Comparison of ENCODE assay signal across 19 cellular contexts in genomic region chr14:70116278-70116677, GRCh38.
DNase-seq lines count a peak whose midpoint lies in the region; ATAC-seq, FAIRE-seq and TF ChIP-seq lines count a peak whose summit lies in the region.
"Had no signal": no experiment of that assay in that cellular context is flagged by ENCODE, and none has a peak within 500 bp of the region (broad histone marks: within the 10 kb centered on the region; RNA-seq: fewer than 3 reads in every experiment).

No MANE protein-coding gene starts in this region.

- H3K27me3 ChIP-seq in H1 (replicated peaks in 1 of 4; ENCODE audit: control insufficient read depth in 3 of 4, extremely low read depth in 1 of 4, insufficient read depth in 3 of 4, low read length in 3 of 4) (peaks cover 0 to 2% (median 0%) of the 10 kb centered on the region in 4 experiments; a peak in 3 of 7 replicates), psoas muscle (ENCODE audit: insufficient read depth in 3 of 3, low read length in 2 of 3) (no peaks in the 10 kb centered on the region)

- no peaks in the 10 kb centered on the region for H3K23me2 ChIP-seq in H1 (ENCODE audit: low read depth, low read length)

- H3K4me1 Mint-ChIP-seq in stimulated activated naive CD8-positive, alpha-beta T cell treated with anti-CD3 and anti-CD28 coated beads, Interleukin-15, amount 100 ng/mL, for 72 hours, result no peaks in the 10 kb centered on the region
- H3K4me1 Mint-ChIP-seq: CD4-positive, alpha-beta memory T cell had no signal

- no peak overlapping the region for H3K9ac ChIP-seq in H1 (replicated peaks in 1 of 4; ENCODE audit: extremely low read depth in 1 of 4, low read depth in 3 of 4, low read length in 3 of 4)

- H2AK5ac ChIP-seq in H1 (ENCODE audit: low read depth, low read length), result no peak overlapping the region

- POLR2A ChIA-PET in H1 (lab: Charles Lee; ENCODE audit: partially characterized antibody), result interaction anchor here (0.5 kb wide), 1 partner anchor 395 kb away, joined by 5 read pairs; no protein-coding TSS in a partner anchor

- H3K9me3 Mint-ChIP-seq in stimulated activated naive CD8-positive, alpha-beta T cell treated with anti-CD3 and anti-CD28 coated beads, Interleukin-15, amount 100 ng/mL, for 72 hours, result no peaks in the 10 kb centered on the region
- H3K9me3 Mint-ChIP-seq: GM23338 had no signal

- H3K4me2 ChIP-seq in H1 (ENCODE audit: insufficient read depth in 1 of 2, low read depth in 2 of 2, low read length in 2 of 2), result no peak overlapping the region
- H3K4me2 ChIP-seq: GM23338 had no signal

- 93% methylated on average over 5 of the region's 5 CpGs; no CpG with 5 or more reads in 1 of the 2 experiments for WGBS in H1 (ENCODE audit: extremely low coverage in 1 of 2, insufficient coverage in 1 of 2, insufficient read length in 1 of 2, insufficient replicate concordance in 2 of 2, low coverage in 1 of 2, low lambda C conversion rate in 2 of 2, missing lambda C conversion rate in 1 of 2), 2 experiments
- WGBS in psoas muscle, 3 donors, result 42 to 64% (median 42%) methylated on average over 5 of the region's 5 CpGs

- H3K4me1 ChIP-seq in H1 (replicated peaks in 1 of 4; ENCODE audit: control insufficient read depth in 3 of 4, insufficient read depth in 4 of 4, low read length in 3 of 4), result peaks cover 4 to 12% (median 11%) of the 10 kb centered on the region in 4 experiments; a peak in 6 of 7 replicates
- H3K4me1 ChIP-seq in psoas muscle, result peaks cover 30% of the 10 kb centered on the region
- H3K4me1 ChIP-seq: HAP-1 had no signal

- H4K5ac ChIP-seq in H1 (ENCODE audit: insufficient read length, low read depth, low read length), result no peak overlapping the region

- FAIRE-seq in HTR-8/SVneo (lab: Jason Lieb, UNC) (peak; percentile 72), H1 (lab: Jason Lieb, UNC) (no peak)
- FAIRE-seq: GM12891, GM18507, H54 had no signal

- no peaks in the 10 kb centered on the region for H3K36me3 ChIP-seq in H1 (ENCODE audit: control insufficient read depth in 2 of 4, insufficient read depth in 4 of 4, low read length in 3 of 4)
- H3K36me3 ChIP-seq in psoas muscle (ENCODE audit: insufficient read depth in 1 of 2, low read depth in 1 of 2), result peaks cover 0 to 4% of the 10 kb centered on the region in 2 donors
- H3K36me3 ChIP-seq: HAP-1 had no signal

- no peak overlapping the region for H2BK5ac ChIP-seq in H1 (ENCODE audit: low read depth, low read length)

- DNase-seq in HTR-8/SVneo (ENCODE audit: insufficient read length, low spot score), result no peak
- DNase-seq in H1 (ENCODE audit: low read depth in 1 of 2, low spot score in 2 of 2), result no peak
- DNase-seq in islet precursor cell, result peak; percentile 14
- DNase-seq in psoas muscle, result no peak
- no peak for DNase-seq in NK-92 treated with Interleukin-12 subunit alpha and Interleukin-12 subunit beta, amount 100 ng/mL, for 24 hours (lab: John Stamatoyannopoulos, UW)
- no peak for DNase-seq in SIG-M5 treated with dmso at 0.1 percent for 504 hours (lab: John Stamatoyannopoulos, UW; ENCODE audit: unreplicated experiment)
- DNase-seq in stimulated activated naive CD8-positive, alpha-beta T cell treated with anti-CD3 and anti-CD28 coated beads, Interleukin-15, amount 100 ng/mL, for 72 hours, result no peak
- DNase-seq: C1 segment of cervical spinal cord; Calu3; CD4-positive, alpha-beta memory T cell; COR-L47; DMS53; DMS79 treated with DMSO at 0.1 percent for 48 hours; GF-D8 had no signal

- intact Hi-C loops in psoas muscle (cut with DNase I), result no loop called here

- no peaks in the 10 kb centered on the region for H3K9me3 ChIP-seq in H1 (ENCODE audit: insufficient read depth in 2 of 2, low read depth in 1 of 2, low read length in 1 of 2)
- H3K9me3 ChIP-seq in psoas muscle, result no peaks in the 10 kb centered on the region
- H3K9me3 ChIP-seq: HAP-1 had no signal

- TF ChIP-seq EP300 in H1 (IDR thresholded peaks at IDR 0.05; ENCODE audit: borderline replicate concordance in 1 of 2, low read depth in 2 of 2, low read length in 2 of 2), result no peak

- no peaks in the 10 kb centered on the region for H3K79me1 ChIP-seq in H1 (ENCODE audit: low read depth, low read length)

- H2BK12ac ChIP-seq in H1 (ENCODE audit: low read depth, low read length), result 0 out of 2 replicates have a peak overlapping the region, but pooled peaks have one; percentile 0

- peak in 3 of 4 donors; percentile 26 to 69 (median 55) for ATAC-seq in psoas muscle
- no peak for ATAC-seq in stimulated activated naive CD8-positive, alpha-beta T cell treated with anti-CD3 and anti-CD28 coated beads, Interleukin-15, amount 100 ng/mL, for 72 hours
- ATAC-seq: GM23338 had no signal

- no peak overlapping the region for H2BK15ac ChIP-seq in H1 (ENCODE audit: low read length)

- TF ChIP-seq RAD21 in H1 (IDR thresholded peaks at IDR 0.05 in 1 of 2, conservative IDR thresholded peaks at IDR 0.05 in 1 of 2; ENCODE audit: low read depth in 2 of 2, low read length in 2 of 2), result no peak

- no peak overlapping the region for H3K4ac ChIP-seq in H1 (replicated peaks; ENCODE audit: insufficient read length, low read depth, low read length)

- H4K8ac ChIP-seq in H1 (ENCODE audit: extremely low read depth, insufficient read depth, low read length), result no peak overlapping the region; the same call in 1 of the 2 replicates

- H4K91ac ChIP-seq in H1 (replicated peaks; ENCODE audit: insufficient read length, low read length), result peak overlapping the region; percentile 60

- H3K56ac ChIP-seq in H1 (replicated peaks; ENCODE audit: insufficient read length, low read depth, low read length), result no peak overlapping the region

- H4K20me1 ChIP-seq in H1 (replicated peaks in 1 of 2; ENCODE audit: control insufficient read depth in 1 of 2, insufficient read depth in 2 of 2, low read length in 2 of 2), result no peaks in the 10 kb centered on the region

- H3K79me2 ChIP-seq in H1 (ENCODE audit: control insufficient read depth in 1 of 2, insufficient read depth in 2 of 2, low read length in 2 of 2), result no peaks in the 10 kb centered on the region

- CTCF ChIA-PET in H1 (lab: Charles Lee; ENCODE audit: partially characterized antibody), result interaction anchor here (0.7 to 3.0 kb wide), 4 partner anchors 19 to 422 kb away, joined by 3 to 10 read pairs (median 6); no protein-coding TSS in a partner anchor

- H3K4me3 ChIP-seq in H1 (ENCODE audit: extremely low read depth in 1 of 4, insufficient read depth in 2 of 4, low read depth in 3 of 4, low read length in 4 of 4), result no peak overlapping the region
- no peak overlapping the region for H3K4me3 ChIP-seq in psoas muscle
- H3K4me3 ChIP-seq: GM23338, HAP-1 had no signal

- H3K27ac ChIP-seq in H1 (ENCODE audit: low read depth, low read length), result no peak overlapping the region
- no peak overlapping the region for H3K27ac ChIP-seq in psoas muscle

- H3K18ac ChIP-seq in H1 (ENCODE audit: extremely low read depth, low read length), result no peak overlapping the region

- no peak overlapping the region for H3K4me3 Mint-ChIP-seq in stimulated activated naive CD8-positive, alpha-beta T cell treated with anti-CD3 and anti-CD28 coated beads, Interleukin-15, amount 100 ng/mL, for 72 hours
- H3K4me3 Mint-ChIP-seq: CD4-positive, alpha-beta memory T cell; GM23338 had no signal

- peaks cover 21% of the 10 kb centered on the region for H3K27me3 Mint-ChIP-seq in stimulated activated naive CD8-positive, alpha-beta T cell treated with anti-CD3 and anti-CD28 coated beads, Interleukin-15, amount 100 ng/mL, for 72 hours

- no peak overlapping the region for H3K27ac Mint-ChIP-seq in stimulated activated naive CD8-positive, alpha-beta T cell treated with anti-CD3 and anti-CD28 coated beads, Interleukin-15, amount 100 ng/mL, for 72 hours
- H3K27ac Mint-ChIP-seq: CD4-positive, alpha-beta memory T cell had no signal

- no peak overlapping the region for H3K14ac ChIP-seq in H1 (ENCODE audit: insufficient read length)

- no peak for TF ChIP-seq POLR2A in H1 (IDR thresholded peaks at IDR 0.05; ENCODE audit: control extremely low read depth in 1 of 2, low read depth in 2 of 2, low read length in 2 of 2)

- H3K23ac ChIP-seq in H1 (ENCODE audit: insufficient read length), result no peak overlapping the region

- no peak for TF ChIP-seq CTCF in H1 (IDR thresholded peaks at IDR 0.05; ENCODE audit: control extremely low read depth in 1 of 3, insufficient read depth in 1 of 3, low read depth in 1 of 3, low read length in 3 of 3)
- TF ChIP-seq CTCF in psoas muscle (IDR thresholded peaks at IDR 0.05), result no peak

- H2BK120ac ChIP-seq in H1 (replicated peaks; ENCODE audit: low read depth, low read length), result no peak overlapping the region

- H2AFZ ChIP-seq in H1 (ENCODE audit: low read length), result no peak overlapping the region

- peak overlapping the region; percentile 2; the same call in 1 of the 2 replicates for H2BK20ac ChIP-seq in H1 (ENCODE audit: low read length)

TF ChIP-seq in H1, 55 proteins besides CTCF, POLR2A, EP300 and RAD21 (continues in another document):
- no peak for TF ChIP-seq KDM1A (IDR thresholded peaks at IDR 0.05; ENCODE audit: borderline replicate concordance, low read length)
- no peak for TF ChIP-seq TAF1 (IDR thresholded peaks at IDR 0.05; ENCODE audit: low read depth, low read length)
- no peak for TF ChIP-seq NRF1 (IDR thresholded peaks at IDR 0.05; ENCODE audit: low read depth, low read length)
- no peak for TF ChIP-seq CHD1 (IDR thresholded peaks at IDR 0.05; ENCODE audit: low read depth, low read length)
- no peak for TF ChIP-seq CBX8 (IDR thresholded peaks at IDR 0.05; ENCODE audit: borderline replicate concordance, low read depth, low read length)
- no peak for TF ChIP-seq BCL11A (IDR thresholded peaks at IDR 0.05; ENCODE audit: low read depth in 2 of 2, low read length in 2 of 2)
- no peak for TF ChIP-seq ATF2 (IDR thresholded peaks at IDR 0.05; ENCODE audit: low read length)
- no peak for TF ChIP-seq GABPA (IDR thresholded peaks at IDR 0.05; ENCODE audit: borderline replicate concordance, insufficient read depth, low read length)
- no peak for TF ChIP-seq HDAC6 (IDR thresholded peaks at IDR 0.05; ENCODE audit: low read depth, low read length)
- TF ChIP-seq RXRA (IDR thresholded peaks at IDR 0.05; ENCODE audit: insufficient read depth, low read depth, low read length), result no peak
- TF ChIP-seq TEAD4 (IDR thresholded peaks at IDR 0.05; ENCODE audit: low read depth, low read length), result no peak
- no peak for TF ChIP-seq RNF2 (IDR thresholded peaks at IDR 0.05; ENCODE audit: borderline replicate concordance, low read depth, low read length, missing control alignments, poor library complexity, severe bottlenecking)
